Comparison of ENCODE assay signal across 9 cellular contexts in genomic region chr11:121604152-121604551, GRCh38.
"Had no signal": no experiment of that assay in that cellular context is flagged by ENCODE, and none has a peak within 500 bp of the region (broad histone marks: within the 10 kb centered on the region; RNA-seq: fewer than 3 reads in every experiment).

No MANE protein-coding gene starts in this region.

- H3K9ac ChIP-seq: GM23248 had no signal

- H3K9me3 Mint-ChIP-seq: HFFc6, IgD-negative memory B cell had no signal

- H3K27ac Mint-ChIP-seq: HFFc6 had no signal

- H3K4me3 Mint-ChIP-seq: HFFc6, IgD-negative memory B cell had no signal

- H3K4me1 ChIP-seq: HAP-1 had no signal

- H3K9me3 ChIP-seq: HAP-1 had no signal

- H3K27ac ChIP-seq: GM23248, HL-60 had no signal

- DNase-seq: GM23248, GOT3, H7, HFFc6, KBM-7 had no signal

- H3K4me3 ChIP-seq: GM23248, HAP-1 had no signal

- ATAC-seq: HCT116 had no signal

- H2AFZ ChIP-seq: GM23248 had no signal

- H3K4me1 Mint-ChIP-seq: IgD-negative memory B cell had no signal
